ENCODE assay signal across 21 cellular contexts in genomic region chr2:143433840-143434239, GRCh38.
"Had no signal": no experiment of that assay in that cellular context is flagged by ENCODE, and none has a peak within 500 bp of the region (broad histone marks: within the 10 kb centered on the region; RNA-seq: fewer than 3 reads in every experiment).

No MANE protein-coding gene starts in this region.

- H3K27me3 ChIP-seq: thyroid gland, vagina had no signal

- ATAC-seq: naive thymus-derived CD8-positive, alpha-beta T cell had no signal

- H3K27me3 Mint-ChIP-seq: activated B cell treated with CpG ODN at 0.5 μM for 24 hours; activated CD4-positive, alpha-beta T cell treated with anti-CD3 and anti-CD28 coated beads for 36 hours; activated T-cell treated with anti-CD3 and anti-CD28 coated beads, Interleukin-2, amount 50 U/mL, for 24 hours; naive thymus-derived CD8-positive, alpha-beta T cell; progenitor cell of endocrine pancreas; stimulated activated naive CD8-positive, alpha-beta T cell treated with anti-CD3 and anti-CD28 coated beads, Interleukin-15, Interleukin-2, amounts not matched to agents 100 ng/mL and 50 ng/mL, for 24 hours had no signal

- DNase-seq: activated B cell treated with CpG ODN at 0.5 μM for 24 hours; activated CD4-positive, alpha-beta T cell treated with anti-CD3 and anti-CD28 coated beads for 36 hours; activated CD4-positive, alpha-beta T cell treated with anti-CD3 and anti-CD28 coated beads, Interleukin-2, amount 50 U/mL, for 4 hours; activated CD8-positive, alpha-beta memory T cell treated with anti-CD3 and anti-CD28 coated beads for 24 hours; activated CD8-positive, alpha-beta memory T cell treated with anti-CD3 and anti-CD28 coated beads, Interleukin-2, amount 50 U/mL, for 4 hours; activated naive CD4-positive, alpha-beta T cell treated with Interleukin-2 at 50 U/mL for 16 hours; activated T-cell treated with anti-CD3 and anti-CD28 coated beads, Interleukin-2, amount 50 U/mL, for 24 hours; amygdala; effector CD4-positive, alpha-beta T cell; islet precursor cell; left cardiac atrium; naive thymus-derived CD8-positive, alpha-beta T cell; stimulated activated CD4-positive, alpha-beta T cell treated with anti-CD3 and anti-CD28 coated beads, Interleukin-12 subunit alpha, Interleukin-12 subunit beta, amount 100 ng/mL, for 4 hours; stimulated activated CD4-positive, alpha-beta T cell treated with anti-CD3 and anti-CD28 coated beads, Interleukin-4, amount 100 ng/mL, for 4 hours; substantia nigra; T-helper 1 cell; T-helper 9 cell; thyroid gland had no signal

- H3K9me3 Mint-ChIP-seq: activated B cell treated with CpG ODN at 0.5 μM for 24 hours; activated T-cell treated with anti-CD3 and anti-CD28 coated beads, Interleukin-2, amount 50 U/mL, for 24 hours; naive thymus-derived CD8-positive, alpha-beta T cell; stimulated activated naive CD8-positive, alpha-beta T cell treated with anti-CD3 and anti-CD28 coated beads, Interleukin-15, Interleukin-2, amounts not matched to agents 100 ng/mL and 50 ng/mL, for 24 hours had no signal

- H3K36me3 ChIP-seq: thyroid gland, vagina had no signal

- H3K4me3 Mint-ChIP-seq: activated B cell treated with CpG ODN at 0.5 μM for 24 hours; activated CD4-positive, alpha-beta T cell treated with anti-CD3 and anti-CD28 coated beads for 36 hours; activated T-cell treated with anti-CD3 and anti-CD28 coated beads, Interleukin-2, amount 50 U/mL, for 24 hours; naive thymus-derived CD8-positive, alpha-beta T cell; stimulated activated naive CD8-positive, alpha-beta T cell treated with anti-CD3 and anti-CD28 coated beads, Interleukin-15, Interleukin-2, amounts not matched to agents 100 ng/mL and 50 ng/mL, for 24 hours had no signal

- H3K9me3 ChIP-seq: thyroid gland, vagina had no signal

- H3K4me1 ChIP-seq: thyroid gland, vagina had no signal

- H3K4me3 ChIP-seq: thyroid gland, vagina had no signal

- H3K27ac ChIP-seq: vagina had no signal

- H3K27ac Mint-ChIP-seq: activated B cell treated with CpG ODN at 0.5 μM for 24 hours; progenitor cell of endocrine pancreas; stimulated activated naive CD8-positive, alpha-beta T cell treated with anti-CD3 and anti-CD28 coated beads, Interleukin-15, Interleukin-2, amounts not matched to agents 100 ng/mL and 50 ng/mL, for 24 hours had no signal
